ENCODE assay signal across 1 cellular context in genomic region chr1:91732991-91733390, GRCh38.
TF ChIP-seq lines count a peak whose summit lies in the region.

No MANE protein-coding gene starts in this region.

TF ChIP-seq in K562, 482 proteins besides CTCF, POLR2A, EP300 and RAD21 (continued from another document):
- TF ChIP-seq GMEB1 (CRISPR knock-in tag; IDR thresholded peaks at IDR 0.05) (no peak), NFE2 (IDR thresholded peaks at IDR 0.05; ENCODE audit: low read depth) (no peak), NCOA6 (IDR thresholded peaks at IDR 0.05) (0 out of 2 replicates have a peak, but pooled peaks have one; percentile 15), CREB3L1 (IDR thresholded peaks at IDR 0.05; ENCODE audit: borderline replicate concordance, low read depth) (no peak), YY1 (IDR thresholded peaks at IDR 0.05; ENCODE audit: borderline replicate concordance in 1 of 3, control insufficient read depth in 1 of 3, extremely low read depth in 1 of 3, insufficient read depth in 3 of 3, insufficient read length in 1 of 3, insufficient replicate concordance in 2 of 3, low read depth in 1 of 3, low read length in 2 of 3) (no peak), GTF2B (IDR thresholded peaks at IDR 0.05; ENCODE audit: extremely low read depth, insufficient read length) (no peak), NFRKB (IDR thresholded peaks at IDR 0.05; ENCODE audit: low read depth) (peak; percentile 14; the same call in 1 of the 2 replicates), ZFPM2 (CRISPR knock-in tag; IDR thresholded peaks at IDR 0.05) (no peak), ARID2 (IDR thresholded peaks at IDR 0.05) (no peak), FOSL1 (tag; conservative IDR thresholded peaks at IDR 0.05) (no peak), SAFB2 (IDR thresholded peaks at IDR 0.05; ENCODE audit: borderline replicate concordance, low read depth, low read length, severe bottlenecking) (no peak), KAT8 (IDR thresholded peaks at IDR 0.05; ENCODE audit: low read depth) (no peak), GTF2E2 (tag; IDR thresholded peaks at IDR 0.05) (peak; percentile 69; the same call in 1 of the 2 replicates), MECOM (CRISPR knock-in tag; IDR thresholded peaks at IDR 0.05) (peak; percentile 14; the same call in 1 of the 2 replicates)
